Comparison of ENCODE assay signal across 1 cellular context in the genomic region with DNA sequence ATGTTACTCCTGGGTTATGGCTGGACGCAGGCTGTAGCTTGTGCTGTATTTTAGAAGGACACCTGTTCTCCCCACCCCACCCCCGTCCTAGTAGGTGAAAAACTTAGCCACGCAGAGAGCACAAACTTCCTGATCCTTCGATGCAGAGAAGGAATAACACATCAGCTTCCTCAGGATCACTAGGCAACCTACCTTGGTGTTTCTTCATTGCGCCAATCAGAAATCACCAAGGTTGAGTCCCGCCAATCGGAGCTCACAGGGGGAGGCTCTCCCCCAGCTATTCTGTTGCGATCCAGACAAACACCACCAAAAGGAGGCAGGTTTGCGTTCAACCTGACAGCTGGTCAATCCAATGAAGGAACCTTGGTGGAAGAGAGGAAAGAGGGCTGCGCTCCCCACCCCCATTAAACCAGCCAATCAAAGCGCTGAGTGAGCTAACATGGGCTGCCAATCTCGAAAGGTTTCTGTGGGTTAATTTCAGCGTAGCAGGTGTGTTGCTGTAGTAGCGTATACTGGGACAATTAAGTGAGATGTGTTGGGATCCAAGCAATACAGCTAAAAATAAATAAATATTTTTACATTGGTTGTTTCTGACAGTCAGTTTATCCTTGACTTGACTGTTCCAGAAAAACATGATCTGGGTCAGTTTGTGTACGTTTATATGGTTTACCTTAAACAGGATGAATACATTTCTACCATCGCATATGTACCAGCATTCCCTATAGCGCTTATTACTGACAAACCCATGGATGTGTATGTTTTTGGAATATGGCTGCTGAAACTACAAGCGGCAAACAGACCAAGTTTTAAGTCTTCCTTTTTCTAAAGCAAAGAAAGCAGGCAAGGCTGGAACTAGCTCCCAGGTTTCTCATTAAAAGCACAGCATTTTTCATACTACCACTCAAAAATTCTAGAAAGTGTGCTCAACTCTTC.
TF ChIP-seq lines count a peak whose summit lies in the region.

A gene (minus strand): TSS at position 160 of the 933 bp plus-strand sequence. CDS start 2,316 bp downstream, outside the sequence.

TF ChIP-seq in GM12878, 131 proteins besides CTCF, POLR2A, EP300 and RAD21 (continued from another document and continues in another):
- TF ChIP-seq, protein P1, sequence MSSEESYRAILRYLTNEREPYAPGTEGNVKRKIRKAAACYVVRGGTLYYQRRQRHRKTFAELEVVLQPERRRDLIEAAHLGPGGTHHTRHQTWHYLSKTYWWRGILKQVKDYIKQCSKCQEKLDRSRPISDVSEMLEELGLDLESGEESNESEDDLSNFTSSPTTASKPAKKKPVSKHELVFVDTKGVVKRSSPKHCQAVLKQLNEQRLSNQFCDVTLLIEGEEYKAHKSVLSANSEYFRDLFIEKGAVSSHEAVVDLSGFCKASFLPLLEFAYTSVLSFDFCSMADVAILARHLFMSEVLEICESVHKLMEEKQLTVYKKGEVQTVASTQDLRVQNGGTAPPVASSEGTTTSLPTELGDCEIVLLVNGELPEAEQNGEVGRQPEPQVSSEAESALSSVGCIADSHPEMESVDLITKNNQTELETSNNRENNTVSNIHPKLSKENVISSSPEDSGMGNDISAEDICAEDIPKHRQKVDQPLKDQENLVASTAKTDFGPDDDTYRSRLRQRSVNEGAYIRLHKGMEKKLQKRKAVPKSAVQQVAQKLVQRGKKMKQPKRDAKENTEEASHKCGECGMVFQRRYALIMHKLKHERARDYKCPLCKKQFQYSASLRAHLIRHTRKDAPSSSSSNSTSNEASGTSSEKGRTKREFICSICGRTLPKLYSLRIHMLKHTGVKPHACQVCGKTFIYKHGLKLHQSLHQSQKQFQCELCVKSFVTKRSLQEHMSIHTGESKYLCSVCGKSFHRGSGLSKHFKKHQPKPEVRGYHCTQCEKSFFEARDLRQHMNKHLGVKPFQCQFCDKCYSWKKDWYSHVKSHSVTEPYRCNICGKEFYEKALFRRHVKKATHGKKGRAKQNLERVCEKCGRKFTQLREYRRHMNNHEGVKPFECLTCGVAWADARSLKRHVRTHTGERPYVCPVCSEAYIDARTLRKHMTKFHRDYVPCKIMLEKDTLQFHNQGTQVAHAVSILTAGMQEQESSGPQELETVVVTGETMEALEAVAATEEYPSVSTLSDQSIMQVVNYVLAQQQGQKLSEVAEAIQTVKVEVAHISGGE (CRISPR knock-in tag; IDR thresholded peaks at IDR 0.05), result no peak
- TF ChIP-seq, protein P2, sequence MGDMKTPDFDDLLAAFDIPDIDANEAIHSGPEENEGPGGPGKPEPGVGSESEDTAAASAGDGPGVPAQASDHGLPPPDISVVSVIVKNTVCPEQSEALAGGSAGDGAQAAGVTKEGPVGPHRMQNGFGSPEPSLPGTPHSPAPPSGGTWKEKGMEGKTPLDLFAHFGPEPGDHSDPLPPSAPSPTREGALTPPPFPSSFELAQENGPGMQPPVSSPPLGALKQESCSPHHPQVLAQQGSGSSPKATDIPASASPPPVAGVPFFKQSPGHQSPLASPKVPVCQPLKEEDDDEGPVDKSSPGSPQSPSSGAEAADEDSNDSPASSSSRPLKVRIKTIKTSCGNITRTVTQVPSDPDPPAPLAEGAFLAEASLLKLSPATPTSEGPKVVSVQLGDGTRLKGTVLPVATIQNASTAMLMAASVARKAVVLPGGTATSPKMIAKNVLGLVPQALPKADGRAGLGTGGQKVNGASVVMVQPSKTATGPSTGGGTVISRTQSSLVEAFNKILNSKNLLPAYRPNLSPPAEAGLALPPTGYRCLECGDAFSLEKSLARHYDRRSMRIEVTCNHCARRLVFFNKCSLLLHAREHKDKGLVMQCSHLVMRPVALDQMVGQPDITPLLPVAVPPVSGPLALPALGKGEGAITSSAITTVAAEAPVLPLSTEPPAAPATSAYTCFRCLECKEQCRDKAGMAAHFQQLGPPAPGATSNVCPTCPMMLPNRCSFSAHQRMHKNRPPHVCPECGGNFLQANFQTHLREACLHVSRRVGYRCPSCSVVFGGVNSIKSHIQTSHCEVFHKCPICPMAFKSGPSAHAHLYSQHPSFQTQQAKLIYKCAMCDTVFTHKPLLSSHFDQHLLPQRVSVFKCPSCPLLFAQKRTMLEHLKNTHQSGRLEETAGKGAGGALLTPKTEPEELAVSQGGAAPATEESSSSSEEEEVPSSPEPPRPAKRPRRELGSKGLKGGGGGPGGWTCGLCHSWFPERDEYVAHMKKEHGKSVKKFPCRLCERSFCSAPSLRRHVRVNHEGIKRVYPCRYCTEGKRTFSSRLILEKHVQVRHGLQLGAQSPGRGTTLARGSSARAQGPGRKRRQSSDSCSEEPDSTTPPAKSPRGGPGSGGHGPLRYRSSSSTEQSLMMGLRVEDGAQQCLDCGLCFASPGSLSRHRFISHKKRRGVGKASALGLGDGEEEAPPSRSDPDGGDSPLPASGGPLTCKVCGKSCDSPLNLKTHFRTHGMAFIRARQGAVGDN (IDR thresholded peaks at IDR 0.05), result no peak
- TF ChIP-seq MTA3 (IDR thresholded peaks at IDR 0.05; ENCODE audit: borderline replicate concordance, low read length) (no peak), POLR2AphosphoS2 (IDR thresholded peaks at IDR 0.05; ENCODE audit: low read depth, low read length) (peak; percentile 19; the same call in 1 of the 2 replicates), WRNIP1 (IDR thresholded peaks at IDR 0.05; ENCODE audit: borderline replicate concordance, low read depth, low read length) (no peak), ZNF217 (IDR thresholded peaks at IDR 0.05) (no peak), HDAC6 (IDR thresholded peaks at IDR 0.05; ENCODE audit: unreplicated experiment) (no peak), FOXK2 (IDR thresholded peaks at IDR 0.05) (no peak), GABPA (IDR thresholded peaks at IDR 0.05; ENCODE audit: low read depth) (no peak), RBBP5 (conservative IDR thresholded peaks at IDR 0.05) (no peak), PML (IDR thresholded peaks at IDR 0.05; ENCODE audit: low read length) (no peak), POLR2AphosphoS5 (IDR thresholded peaks at IDR 0.05; ENCODE audit: low read length) (no peak), MTA2 (IDR thresholded peaks at IDR 0.05; ENCODE audit: low read depth) (peak; percentile 10; the same call in 1 of the 2 replicates), IRF4 (IDR thresholded peaks at IDR 0.05; ENCODE audit: low read depth, low read length) (no peak), NBN (IDR thresholded peaks at IDR 0.05) (peak; percentile 38; the same call in 1 of the 2 replicates), YY1 (IDR thresholded peaks at IDR 0.05; ENCODE audit: low read depth, low read length) (no peak), FOS (IDR thresholded peaks at IDR 0.05; ENCODE audit: borderline replicate concordance, extremely low read depth, insufficient read length) (peak; percentile 74), TAF1 (IDR thresholded peaks at IDR 0.05; ENCODE audit: borderline replicate concordance, low read depth, low read length) (0 out of 2 replicates have a peak, but pooled peaks have one; percentile 15), TCF3 (IDR thresholded peaks at IDR 0.05; ENCODE audit: borderline replicate concordance, insufficient read depth, low read depth, low read length) (0 out of 2 replicates have a peak, but pooled peaks have one; percentile 21), TARDBP (IDR thresholded peaks at IDR 0.05; ENCODE audit: borderline replicate concordance) (no peak), SUPT20H (IDR thresholded peaks at IDR 0.05; ENCODE audit: borderline replicate concordance, control insufficient read depth, low read depth, low read length) (no peak), CBX3 (IDR thresholded peaks at IDR 0.05; ENCODE audit: borderline replicate concordance, low read depth) (no peak), ZZZ3 (IDR thresholded peaks at IDR 0.05; ENCODE audit: control insufficient read depth, insufficient read length, low read depth) (no peak), PAX8 (IDR thresholded peaks at IDR 0.05) (no peak), ATF7 (IDR thresholded peaks at IDR 0.05; ENCODE audit: low read depth) (peak; percentile 6; the same call in 1 of the 2 replicates), TCF7 (IDR thresholded peaks at IDR 0.05; ENCODE audit: borderline replicate concordance) (no peak), HDGF (IDR thresholded peaks at IDR 0.05) (no peak), KLF5 (IDR thresholded peaks at IDR 0.05; ENCODE audit: partially characterized antibody) (peak; percentile 39), NFYA (IDR thresholded peaks at IDR 0.05; ENCODE audit: borderline replicate concordance, low read depth, low read length) (peak; percentile 88), ZNF384 (IDR thresholded peaks at IDR 0.05; ENCODE audit: borderline replicate concordance, low read depth, low read length) (no peak), SP1 (IDR thresholded peaks at IDR 0.05; ENCODE audit: low read depth, low read length) (peak; percentile 97), MYB (IDR thresholded peaks at IDR 0.05; ENCODE audit: borderline replicate concordance, low read depth, low read length) (no peak)
- TF ChIP-seq, protein P3, sequence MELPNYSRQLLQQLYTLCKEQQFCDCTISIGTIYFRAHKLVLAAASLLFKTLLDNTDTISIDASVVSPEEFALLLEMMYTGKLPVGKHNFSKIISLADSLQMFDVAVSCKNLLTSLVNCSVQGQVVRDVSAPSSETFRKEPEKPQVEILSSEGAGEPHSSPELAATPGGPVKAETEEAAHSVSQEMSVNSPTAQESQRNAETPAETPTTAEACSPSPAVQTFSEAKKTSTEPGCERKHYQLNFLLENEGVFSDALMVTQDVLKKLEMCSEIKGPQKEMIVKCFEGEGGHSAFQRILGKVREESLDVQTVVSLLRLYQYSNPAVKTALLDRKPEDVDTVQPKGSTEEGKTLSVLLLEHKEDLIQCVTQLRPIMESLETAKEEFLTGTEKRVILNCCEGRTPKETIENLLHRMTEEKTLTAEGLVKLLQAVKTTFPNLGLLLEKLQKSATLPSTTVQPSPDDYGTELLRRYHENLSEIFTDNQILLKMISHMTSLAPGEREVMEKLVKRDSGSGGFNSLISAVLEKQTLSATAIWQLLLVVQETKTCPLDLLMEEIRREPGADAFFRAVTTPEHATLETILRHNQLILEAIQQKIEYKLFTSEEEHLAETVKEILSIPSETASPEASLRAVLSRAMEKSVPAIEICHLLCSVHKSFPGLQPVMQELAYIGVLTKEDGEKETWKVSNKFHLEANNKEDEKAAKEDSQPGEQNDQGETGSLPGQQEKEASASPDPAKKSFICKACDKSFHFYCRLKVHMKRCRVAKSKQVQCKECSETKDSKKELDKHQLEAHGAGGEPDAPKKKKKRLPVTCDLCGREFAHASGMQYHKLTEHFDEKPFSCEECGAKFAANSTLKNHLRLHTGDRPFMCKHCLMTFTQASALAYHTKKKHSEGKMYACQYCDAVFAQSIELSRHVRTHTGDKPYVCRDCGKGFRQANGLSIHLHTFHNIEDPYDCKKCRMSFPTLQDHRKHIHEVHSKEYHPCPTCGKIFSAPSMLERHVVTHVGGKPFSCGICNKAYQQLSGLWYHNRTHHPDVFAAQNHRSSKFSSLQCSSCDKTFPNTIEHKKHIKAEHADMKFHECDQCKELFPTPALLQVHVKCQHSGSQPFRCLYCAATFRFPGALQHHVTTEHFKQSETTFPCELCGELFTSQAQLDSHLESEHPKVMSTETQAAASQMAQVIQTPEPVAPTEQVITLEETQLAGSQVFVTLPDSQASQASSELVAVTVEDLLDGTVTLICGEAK (IDR thresholded peaks at IDR 0.05; ENCODE audit: borderline replicate concordance), result 0 out of 2 replicates have a peak, but pooled peaks have one; percentile 25
- TF ChIP-seq, protein P4, sequence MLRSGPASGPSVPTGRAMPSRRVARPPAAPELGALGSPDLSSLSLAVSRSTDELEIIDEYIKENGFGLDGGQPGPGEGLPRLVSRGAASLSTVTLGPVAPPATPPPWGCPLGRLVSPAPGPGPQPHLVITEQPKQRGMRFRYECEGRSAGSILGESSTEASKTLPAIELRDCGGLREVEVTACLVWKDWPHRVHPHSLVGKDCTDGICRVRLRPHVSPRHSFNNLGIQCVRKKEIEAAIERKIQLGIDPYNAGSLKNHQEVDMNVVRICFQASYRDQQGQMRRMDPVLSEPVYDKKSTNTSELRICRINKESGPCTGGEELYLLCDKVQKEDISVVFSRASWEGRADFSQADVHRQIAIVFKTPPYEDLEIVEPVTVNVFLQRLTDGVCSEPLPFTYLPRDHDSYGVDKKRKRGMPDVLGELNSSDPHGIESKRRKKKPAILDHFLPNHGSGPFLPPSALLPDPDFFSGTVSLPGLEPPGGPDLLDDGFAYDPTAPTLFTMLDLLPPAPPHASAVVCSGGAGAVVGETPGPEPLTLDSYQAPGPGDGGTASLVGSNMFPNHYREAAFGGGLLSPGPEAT (IDR thresholded peaks at IDR 0.05; ENCODE audit: low read depth), result peak; percentile 34; the same call in 1 of the 2 replicates
- TF ChIP-seq, protein P5, sequence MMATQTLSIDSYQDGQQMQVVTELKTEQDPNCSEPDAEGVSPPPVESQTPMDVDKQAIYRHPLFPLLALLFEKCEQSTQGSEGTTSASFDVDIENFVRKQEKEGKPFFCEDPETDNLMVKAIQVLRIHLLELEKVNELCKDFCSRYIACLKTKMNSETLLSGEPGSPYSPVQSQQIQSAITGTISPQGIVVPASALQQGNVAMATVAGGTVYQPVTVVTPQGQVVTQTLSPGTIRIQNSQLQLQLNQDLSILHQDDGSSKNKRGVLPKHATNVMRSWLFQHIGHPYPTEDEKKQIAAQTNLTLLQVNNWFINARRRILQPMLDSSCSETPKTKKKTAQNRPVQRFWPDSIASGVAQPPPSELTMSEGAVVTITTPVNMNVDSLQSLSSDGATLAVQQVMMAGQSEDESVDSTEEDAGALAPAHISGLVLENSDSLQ (IDR thresholded peaks at IDR 0.05), result peak; percentile 99
- TF ChIP-seq, protein P6, sequence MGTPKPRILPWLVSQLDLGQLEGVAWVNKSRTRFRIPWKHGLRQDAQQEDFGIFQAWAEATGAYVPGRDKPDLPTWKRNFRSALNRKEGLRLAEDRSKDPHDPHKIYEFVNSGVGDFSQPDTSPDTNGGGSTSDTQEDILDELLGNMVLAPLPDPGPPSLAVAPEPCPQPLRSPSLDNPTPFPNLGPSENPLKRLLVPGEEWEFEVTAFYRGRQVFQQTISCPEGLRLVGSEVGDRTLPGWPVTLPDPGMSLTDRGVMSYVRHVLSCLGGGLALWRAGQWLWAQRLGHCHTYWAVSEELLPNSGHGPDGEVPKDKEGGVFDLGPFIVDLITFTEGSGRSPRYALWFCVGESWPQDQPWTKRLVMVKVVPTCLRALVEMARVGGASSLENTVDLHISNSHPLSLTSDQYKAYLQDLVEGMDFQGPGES (IDR thresholded peaks at IDR 0.05), result peak; percentile 93
- TF ChIP-seq, protein P7, sequence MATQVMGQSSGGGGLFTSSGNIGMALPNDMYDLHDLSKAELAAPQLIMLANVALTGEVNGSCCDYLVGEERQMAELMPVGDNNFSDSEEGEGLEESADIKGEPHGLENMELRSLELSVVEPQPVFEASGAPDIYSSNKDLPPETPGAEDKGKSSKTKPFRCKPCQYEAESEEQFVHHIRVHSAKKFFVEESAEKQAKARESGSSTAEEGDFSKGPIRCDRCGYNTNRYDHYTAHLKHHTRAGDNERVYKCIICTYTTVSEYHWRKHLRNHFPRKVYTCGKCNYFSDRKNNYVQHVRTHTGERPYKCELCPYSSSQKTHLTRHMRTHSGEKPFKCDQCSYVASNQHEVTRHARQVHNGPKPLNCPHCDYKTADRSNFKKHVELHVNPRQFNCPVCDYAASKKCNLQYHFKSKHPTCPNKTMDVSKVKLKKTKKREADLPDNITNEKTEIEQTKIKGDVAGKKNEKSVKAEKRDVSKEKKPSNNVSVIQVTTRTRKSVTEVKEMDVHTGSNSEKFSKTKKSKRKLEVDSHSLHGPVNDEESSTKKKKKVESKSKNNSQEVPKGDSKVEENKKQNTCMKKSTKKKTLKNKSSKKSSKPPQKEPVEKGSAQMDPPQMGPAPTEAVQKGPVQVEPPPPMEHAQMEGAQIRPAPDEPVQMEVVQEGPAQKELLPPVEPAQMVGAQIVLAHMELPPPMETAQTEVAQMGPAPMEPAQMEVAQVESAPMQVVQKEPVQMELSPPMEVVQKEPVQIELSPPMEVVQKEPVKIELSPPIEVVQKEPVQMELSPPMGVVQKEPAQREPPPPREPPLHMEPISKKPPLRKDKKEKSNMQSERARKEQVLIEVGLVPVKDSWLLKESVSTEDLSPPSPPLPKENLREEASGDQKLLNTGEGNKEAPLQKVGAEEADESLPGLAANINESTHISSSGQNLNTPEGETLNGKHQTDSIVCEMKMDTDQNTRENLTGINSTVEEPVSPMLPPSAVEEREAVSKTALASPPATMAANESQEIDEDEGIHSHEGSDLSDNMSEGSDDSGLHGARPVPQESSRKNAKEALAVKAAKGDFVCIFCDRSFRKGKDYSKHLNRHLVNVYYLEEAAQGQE (IDR thresholded peaks at IDR 0.05; ENCODE audit: low read depth, low read length), result no peak
